In genomic region chr1:153985341-153985912, GRCh38 we compare ENCODE assay signal across 8 cellular contexts. TPM values are rescaled to one million over a fixed set of nuclear protein-coding genes. Genes with fewer than 3 reads are reported as not detected.
DNase-seq lines count a peak whose midpoint lies in the region; ATAC-seq and TF ChIP-seq lines count a peak whose summit lies in the region.

No MANE protein-coding gene starts in this region.

- peak overlapping the region; percentile 94 for H3K4me2 ChIP-seq in fibroblast of lung (ENCODE audit: extremely low read depth, insufficient read depth, low read length)
- H3K4me2 ChIP-seq in osteoblast (ENCODE audit: insufficient read depth, low read length) = peak overlapping the region; percentile 99

- CTCF ChIA-PET in activated CD8-positive, alpha-beta T cell treated with anti-CD3 and anti-CD28 coated beads for 36 hours (lab: Charles Lee) = interaction anchor here (0.9 to 5.1 kb wide), 17 partner anchors 10 to 350 kb away, joined by 3 to 73 read pairs (median 11); partner anchors contain the start of genes CREB3L4, DENND4B, INTS3 and JTB

- H3K27ac ChIP-seq in fibroblast of lung (ENCODE audit: insufficient read depth, low read length) (peak overlapping the region; percentile 68), osteoblast (ENCODE audit: low read depth, low read length) (peak overlapping the region; percentile 82)

- peak overlapping the region; percentile 70 for H3K9ac ChIP-seq in fibroblast of lung (ENCODE audit: insufficient read depth, low read length)

- peak; percentile 36 for DNase-seq in HFFc6
- peak; percentile 83 for DNase-seq in activated CD8-positive, alpha-beta T cell treated with anti-CD3 and anti-CD28 coated beads for 36 hours
- DNase-seq in fibroblast of lung (ENCODE audit: low read depth in 2 of 2) = peak; percentile 72 to 83
- DNase-seq in osteoblast (ENCODE audit: insufficient read length, low spot score, missing footprints) = peak; percentile 89
- no peak for DNase-seq in superior temporal gyrus (ENCODE audit: extremely low spot score)
- DNase-seq in DMS79 (lab: John Stamatoyannopoulos, UW) = no peak

- peaks cover 3% of the 10 kb centered on the region for H3K4me1 ChIP-seq in fibroblast of lung (ENCODE audit: control insufficient read depth, extremely low read depth, insufficient read depth, low read length)
- peaks cover 22% of the 10 kb centered on the region for H3K4me1 ChIP-seq in osteoblast (ENCODE audit: insufficient read depth, low read length)

- H3K36me3 ChIP-seq in fibroblast of lung (ENCODE audit: control insufficient read depth, insufficient read depth, low read length) = peaks cover 8% of the 10 kb centered on the region
- H3K36me3 ChIP-seq in osteoblast (ENCODE audit: insufficient read depth, low read length) = peaks cover 34% of the 10 kb centered on the region

- peaks cover 11% of the 10 kb centered on the region for H3K79me2 ChIP-seq in fibroblast of lung (ENCODE audit: control insufficient read depth, insufficient read depth, low read length)
- H3K79me2 ChIP-seq in osteoblast (ENCODE audit: insufficient read depth, low read length) = peaks cover 28% of the 10 kb centered on the region

- TF ChIP-seq CTCF in HFFc6 (IDR thresholded peaks at IDR 0.05) (no peak), fibroblast of lung (conservative IDR thresholded peaks at IDR 0.05 in 1 of 2, IDR thresholded peaks at IDR 0.05 in 1 of 2; ENCODE audit: low read depth in 1 of 2, low read length in 2 of 2) (no peak), osteoblast (IDR thresholded peaks at IDR 0.05; ENCODE audit: extremely low read depth, low read depth, low read length) (no peak)
- TF ChIP-seq CTCF in activated CD8-positive, alpha-beta T cell treated with anti-CD3 and anti-CD28 coated beads for 36 hours (IDR thresholded peaks at IDR 0.05) = no peak

- peak overlapping the region; percentile 57 for H2AFZ ChIP-seq in fibroblast of lung (ENCODE audit: low read length)
- H2AFZ ChIP-seq in osteoblast (ENCODE audit: low read length) = peak overlapping the region; percentile 81

- peaks cover 2% of the 10 kb centered on the region for H3K27me3 Mint-ChIP-seq in HFFc6 (ENCODE audit: insufficient read depth)
- H3K27me3 Mint-ChIP-seq in activated CD8-positive, alpha-beta T cell treated with anti-CD3 and anti-CD28 coated beads for 36 hours = no peaks in the 10 kb centered on the region

- peak; percentile 78 for ATAC-seq in activated CD8-positive, alpha-beta T cell treated with anti-CD3 and anti-CD28 coated beads for 36 hours
- no peak for ATAC-seq in GM18502 (IDR thresholded peaks at IDR 0.05; ENCODE audit: poor library complexity, unreplicated experiment)
- ATAC-seq in HG03432 (IDR thresholded peaks at IDR 0.05; ENCODE audit: unreplicated experiment) = no peak

- POLR2A ChIA-PET in activated CD8-positive, alpha-beta T cell treated with anti-CD3 and anti-CD28 coated beads for 36 hours (lab: Charles Lee) = interaction anchor here (0.7 to 12.7 kb wide), 11 partner anchors 13 to 320 kb away, joined by 3 to 237 read pairs (median 4); partner anchors contain the start of genes CREB3L4, JTB and SLC39A1

- peaks cover 26% of the 10 kb centered on the region for H3K36me3 Mint-ChIP-seq in HFFc6 (ENCODE audit: low read depth)
- H3K36me3 Mint-ChIP-seq in activated CD8-positive, alpha-beta T cell treated with anti-CD3 and anti-CD28 coated beads for 36 hours (ENCODE audit: low read depth) = peaks cover 13% of the 10 kb centered on the region

- H3K4me3 ChIP-seq in fibroblast of lung (replicated peaks in 1 of 4; ENCODE audit: control extremely low read depth in 1 of 4, insufficient read depth in 1 of 4, low read depth in 3 of 4, low read length in 4 of 4) (peak overlapping the region; percentile 54 to 100 (median 84)), osteoblast (ENCODE audit: insufficient read depth, low read length) (peak overlapping the region; percentile 90)

- H3K9me3 ChIP-seq in fibroblast of lung (ENCODE audit: control insufficient read depth, insufficient read depth, low read depth, low read length) (no peaks in the 10 kb centered on the region), osteoblast (ENCODE audit: low read depth, low read length) (no peaks in the 10 kb centered on the region)

- intact Hi-C loops in activated CD8-positive, alpha-beta T cell treated with anti-CD3 and anti-CD28 coated beads for 36 hours (cut with micrococcal nuclease) = loop anchor here (5.0 kb wide), 1 partner anchor 313 kb away; the partner anchor contains the start of gene ILF2

- H3K4me1 Mint-ChIP-seq in HFFc6 (ENCODE audit: low read depth) = peaks cover 33% of the 10 kb centered on the region
- H3K4me1 Mint-ChIP-seq in activated CD8-positive, alpha-beta T cell treated with anti-CD3 and anti-CD28 coated beads for 36 hours (ENCODE audit: low read depth) = peaks cover 30% of the 10 kb centered on the region

- H4K20me1 ChIP-seq in fibroblast of lung (ENCODE audit: control insufficient read depth, extremely low read depth, insufficient read depth, low read length) (no peaks in the 10 kb centered on the region), osteoblast (ENCODE audit: insufficient read depth, low read length) (peaks cover 9% of the 10 kb centered on the region)

- peak overlapping the region; percentile 95 for H3K4me3 Mint-ChIP-seq in HFFc6
- peak overlapping the region; percentile 85 for H3K4me3 Mint-ChIP-seq in activated CD8-positive, alpha-beta T cell treated with anti-CD3 and anti-CD28 coated beads for 36 hours

- H3K9me3 Mint-ChIP-seq in HFFc6 = peaks cover 3% of the 10 kb centered on the region
- H3K9me3 Mint-ChIP-seq in activated CD8-positive, alpha-beta T cell treated with anti-CD3 and anti-CD28 coated beads for 36 hours = no peaks in the 10 kb centered on the region

- no peaks in the 10 kb centered on the region for H3K27me3 ChIP-seq in fibroblast of lung (ENCODE audit: control insufficient read depth, insufficient read depth, low read length)
- no peaks in the 10 kb centered on the region for H3K27me3 ChIP-seq in osteoblast (ENCODE audit: insufficient read depth, low read length)

- H3K27ac Mint-ChIP-seq in HFFc6 = peak overlapping the region; percentile 88
- H3K27ac Mint-ChIP-seq in activated CD8-positive, alpha-beta T cell treated with anti-CD3 and anti-CD28 coated beads for 36 hours = peak overlapping the region; percentile 91

RNA-seq across cellular contexts. Expression of gene RAB13, which starts 0.7 kb away (rescaled TPM):
- 100 to 1,000 TPM; 119 to 138 (median 128) TPM for total RNA-seq in HFFc6 (2021; fragmentation: NEBNext Ultra II Directional; extraction: Animal tissue kit (Norgen Biotek cat#: 25700))
- total RNA-seq in activated CD8-positive, alpha-beta T cell treated with anti-CD3 and anti-CD28 coated beads for 36 hours = 10 to 100 TPM; 41.7 to 45.6 TPM
- total RNA-seq in fibroblast of lung (82.7 and 86.2 TPM in 2 replicates), osteoblast (72.0 and 78.4 TPM in 2 replicates)
- 126 and 133 TPM in 2 replicates for polyA plus RNA-seq in fibroblast of lung
- polyA plus RNA-seq in fibroblast of lung (2012) = 338 and 370 TPM in 2 replicates
- 13.5 and 24.9 TPM in 2 replicates for polyA minus RNA-seq in fibroblast of lung (ENCODE audit: low replicate concordance)

RNA-seq across cellular contexts. Expression of gene RPS27, which starts 5.1 kb away (rescaled TPM):
- 1,000 to 10,000 TPM in 4 of 6 experiments, 100 to 1,000 TPM in 2; 954 to 1,562 (median 1,206) TPM for total RNA-seq in HFFc6 (2021; fragmentation: NEBNext Ultra II Directional; extraction: Animal tissue kit (Norgen Biotek cat#: 25700))
- 1,000 to 10,000 TPM; 1,638 to 1,644 TPM for total RNA-seq in activated CD8-positive, alpha-beta T cell treated with anti-CD3 and anti-CD28 coated beads for 36 hours
- total RNA-seq in fibroblast of lung (2,666 and 2,883 TPM in 2 replicates), osteoblast (1,441 and 1,685 TPM in 2 replicates)
- 2,477 and 3,291 TPM in 2 replicates for polyA plus RNA-seq in fibroblast of lung
- 4,715 and 6,282 TPM in 2 replicates for polyA plus RNA-seq in fibroblast of lung (2012)
- polyA minus RNA-seq in fibroblast of lung (ENCODE audit: low replicate concordance) = 1,179 and 1,688 TPM in 2 replicates

RNA-seq across cellular contexts. Expression of gene JTB, which starts 8.0 kb away (rescaled TPM):
- total RNA-seq in HFFc6 (2021; fragmentation: NEBNext Ultra II Directional; extraction: Animal tissue kit (Norgen Biotek cat#: 25700)) = 100 to 1,000 TPM in 5 of 6 experiments, 10 to 100 TPM in 1; 99.3 to 128 (median 109) TPM
- total RNA-seq in activated CD8-positive, alpha-beta T cell treated with anti-CD3 and anti-CD28 coated beads for 36 hours = 100 to 1,000 TPM; 151 to 153 TPM
- 98.9 and 131 TPM in 2 replicates for total RNA-seq in fibroblast of lung
- 102 and 123 TPM in 2 replicates for polyA plus RNA-seq in fibroblast of lung
- polyA plus RNA-seq in fibroblast of lung (2012) = 98.6 and 98.8 TPM in 2 replicates
- polyA minus RNA-seq in fibroblast of lung (ENCODE audit: low replicate concordance) = 54.5 and 60.8 TPM in 2 replicates
- total RNA-seq in osteoblast = 146 and 162 TPM in 2 replicates

RNA-seq across cellular contexts. Expression of gene CREB3L4, which starts 17.7 kb away (rescaled TPM):
- 1 to 10 TPM; 3.6 to 4.6 (median 4.1) TPM for total RNA-seq in HFFc6 (2021; fragmentation: NEBNext Ultra II Directional; extraction: Animal tissue kit (Norgen Biotek cat#: 25700))
- total RNA-seq in activated CD8-positive, alpha-beta T cell treated with anti-CD3 and anti-CD28 coated beads for 36 hours = 1 to 10 TPM; 8.3 to 8.8 TPM
- total RNA-seq in fibroblast of lung (6.4 and 8.2 TPM in 2 replicates), osteoblast (7.2 and 8.8 TPM in 2 replicates)
- polyA plus RNA-seq in fibroblast of lung = 3.7 and 4.8 TPM in 2 replicates
- polyA plus RNA-seq in fibroblast of lung (2012) = 3.3 and 4.6 TPM in 2 replicates
- 2.0 and 16.6 TPM in 2 replicates for polyA minus RNA-seq in fibroblast of lung (ENCODE audit: low replicate concordance)

RNA-seq across cellular contexts. Expression of gene SLC39A1, which starts 22.1 kb away (rescaled TPM):
- 10 to 100 TPM; 88.8 to 95.7 (median 93.0) TPM for total RNA-seq in HFFc6 (2021; fragmentation: NEBNext Ultra II Directional; extraction: Animal tissue kit (Norgen Biotek cat#: 25700))
- 10 to 100 TPM; 40.3 to 42.2 TPM for total RNA-seq in activated CD8-positive, alpha-beta T cell treated with anti-CD3 and anti-CD28 coated beads for 36 hours
- total RNA-seq in fibroblast of lung (113 and 119 TPM in 2 replicates), osteoblast (96.3 and 99.0 TPM in 2 replicates)
- polyA plus RNA-seq in fibroblast of lung = 80.5 and 94.4 TPM in 2 replicates
- 89.0 and 97.9 TPM in 2 replicates for polyA plus RNA-seq in fibroblast of lung (2012)
- polyA minus RNA-seq in fibroblast of lung (ENCODE audit: low replicate concordance) = 118 and 119 TPM in 2 replicates

Comparison
In these comparisons a context has a peak if more than half of its experiments do, and no peak if none do; other contexts are left out.
1. DNase-seq: peak in HFFc6 (single experiment), activated CD8-positive, alpha-beta T cell treated with anti-CD3 and anti-CD28 coated beads for 36 hours (single experiment), fibroblast of lung (2 of 2) and osteoblast (single experiment); none in superior temporal gyrus (single experiment) and DMS79 (single experiment).